In the genomic region with DNA sequence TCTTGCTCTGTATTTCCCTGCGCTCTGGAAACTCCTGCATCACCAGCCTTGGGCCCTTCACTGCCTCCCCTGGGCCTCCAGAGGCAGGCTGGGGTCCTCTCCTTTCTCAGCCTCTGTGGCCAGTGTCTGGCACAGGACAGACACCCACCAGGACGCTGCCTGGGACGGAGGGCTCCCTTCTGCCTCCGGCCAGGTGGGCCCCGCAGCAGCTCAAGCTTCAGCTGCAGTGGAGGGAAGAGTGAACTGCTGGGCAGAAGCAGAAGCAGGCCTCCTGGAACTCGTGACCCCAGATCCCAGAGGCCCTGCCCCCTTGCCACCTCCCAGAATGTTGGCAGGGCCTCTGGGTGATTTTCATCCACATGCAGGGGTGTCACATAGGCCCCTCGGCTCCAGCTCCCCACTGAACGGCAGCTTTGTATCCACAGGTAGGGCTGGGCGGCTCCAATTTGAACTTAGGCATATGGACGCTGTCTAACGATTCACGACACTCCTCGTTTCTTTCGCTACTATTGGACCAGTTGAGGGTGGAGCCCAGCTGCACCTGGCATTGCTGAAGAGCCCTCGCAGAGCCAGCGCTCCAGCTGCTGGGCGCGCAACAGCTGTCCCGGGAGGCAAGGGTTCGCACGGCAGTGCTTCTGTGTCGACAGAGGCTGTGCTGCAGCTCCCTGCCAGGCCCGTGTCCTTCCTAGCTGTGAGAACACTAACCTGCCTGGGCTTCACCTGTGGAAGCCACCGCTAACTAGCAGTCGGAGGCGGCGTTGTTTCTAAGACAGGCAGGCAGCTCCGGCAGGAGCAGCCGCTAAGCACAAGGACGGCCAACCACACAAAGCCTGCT, we compare ENCODE assay signal across 11 cellular contexts. TPM values are rescaled to one million over a fixed set of nuclear protein-coding genes. Genes with fewer than 3 reads are reported as not detected.
A peak's percentile ranks its signal among the peaks of the same experiment; 100 is the strongest.
DNase-seq lines count a peak whose midpoint lies in the region; ATAC-seq and TF ChIP-seq lines count a peak whose summit lies in the region.
"Had no signal": no experiment of that assay in that cellular context is flagged by ENCODE, and none has a peak within 500 bp of the region (broad histone marks: within the 10 kb centered on the region; RNA-seq: fewer than 3 reads in every experiment).

No MANE protein-coding gene starts in this region.

- H3K4me1 ChIP-seq in trophoblast cell (ENCODE audit: control insufficient read depth in 1 of 2, insufficient read depth in 2 of 2, low read length in 2 of 2) = peaks cover 13 to 20% of the 10 kb centered on the region in 2 experiments
- H3K4me1 ChIP-seq in sigmoid colon = peaks cover 0 to 44% (median 25%) of the 10 kb centered on the region in 4 donors

- H3K36me3 ChIP-seq in trophoblast cell (ENCODE audit: control insufficient read depth in 1 of 2, insufficient read depth in 2 of 2, low read length in 2 of 2) (peaks cover 23 to 24% of the 10 kb centered on the region in 2 experiments), sigmoid colon (peaks cover 0 to 24% (median 0%) of the 10 kb centered on the region in 4 donors)

- no peak overlapping the region for H2AK5ac ChIP-seq in trophoblast cell (ENCODE audit: low read length)

- intact Hi-C loops in activated CD4-positive, alpha-beta T cell treated with anti-CD3 and anti-CD28 coated beads for 36 hours (cut with DNase I, micrococcal nuclease) = loop anchor here in 1 of 2 experiments (5.0 kb wide), 2 partner anchors 149 to 1506 kb away; a partner anchor contains a TSS
- intact Hi-C loops in activated T-helper 1 cell treated with anti-CD3 and anti-CD28 coated beads, Interleukin-12 subunit alpha, Interleukin-12 subunit beta, Interleukin-2, Interleukin-4 antibody, amounts not matched to agents 30 ng/mL and 10 ng/mL and 1 ng/mL, durations not matched to agents 14 hours and 24 hours and 36 hours (cut with micrococcal nuclease) = no loop called here
- intact Hi-C loops in sigmoid colon (cut with DNase I) = loop anchor here (5.0 kb wide), 1 partner anchor 34 kb away; no protein-coding TSS in a partner anchor

- no CpG with 5 or more reads among the region's 30 CpGs for WGBS in trophoblast cell (ENCODE audit: extremely low coverage, insufficient coverage, insufficient read length)
- 87 to 91% methylated on average over 30 of the region's 30 CpGs for WGBS in sigmoid colon, 2 donors

- H3K36me3 Mint-ChIP-seq in activated CD4-positive, alpha-beta T cell treated with anti-CD3 and anti-CD28 coated beads for 36 hours (ENCODE audit: low read depth) = peaks cover 18% of the 10 kb centered on the region
- peaks cover 7% of the 10 kb centered on the region for H3K36me3 Mint-ChIP-seq in activated T-helper 1 cell treated with anti-CD3 and anti-CD28 coated beads, Interleukin-12 subunit alpha, Interleukin-12 subunit beta, Interleukin-2, Interleukin-4 antibody, amounts not matched to agents 30 ng/mL and 10 ng/mL and 1 ng/mL, durations not matched to agents 14 hours and 24 hours and 36 hours (ENCODE audit: low read depth)

- H2BK5ac ChIP-seq in trophoblast cell (ENCODE audit: low read depth, low read length, poor library complexity) = no peak overlapping the region

- H3K9ac ChIP-seq in trophoblast cell (ENCODE audit: low read length) = no peak overlapping the region

- H3K27me3 Mint-ChIP-seq in activated CD4-positive, alpha-beta T cell treated with anti-CD3 and anti-CD28 coated beads for 36 hours = no peaks in the 10 kb centered on the region
- no peaks in the 10 kb centered on the region for H3K27me3 Mint-ChIP-seq in activated T-helper 1 cell treated with anti-CD3 and anti-CD28 coated beads, Interleukin-12 subunit alpha, Interleukin-12 subunit beta, Interleukin-2, Interleukin-4 antibody, amounts not matched to agents 30 ng/mL and 10 ng/mL and 1 ng/mL, durations not matched to agents 14 hours and 24 hours and 36 hours (ENCODE audit: insufficient read depth)

- H3K4me1 Mint-ChIP-seq in activated CD4-positive, alpha-beta T cell treated with anti-CD3 and anti-CD28 coated beads for 36 hours = peaks cover 22% of the 10 kb centered on the region
- peaks cover 17% of the 10 kb centered on the region for H3K4me1 Mint-ChIP-seq in activated T-helper 1 cell treated with anti-CD3 and anti-CD28 coated beads, Interleukin-12 subunit alpha, Interleukin-12 subunit beta, Interleukin-2, Interleukin-4 antibody, amounts not matched to agents 30 ng/mL and 10 ng/mL and 1 ng/mL, durations not matched to agents 14 hours and 24 hours and 36 hours (ENCODE audit: low read depth)

- H3K4ac ChIP-seq in trophoblast cell (ENCODE audit: low read depth, low read length) = peak overlapping the region; percentile 44

- H3K4me2 ChIP-seq in trophoblast cell (ENCODE audit: low read length) = no peak overlapping the region

- H4K91ac ChIP-seq in trophoblast cell (ENCODE audit: low read depth, low read length) = no peak overlapping the region

- H3K4me3 ChIP-seq in trophoblast cell (ENCODE audit: low read depth, low read length) (no peak overlapping the region), sigmoid colon (no peak overlapping the region)

- no peaks in the 10 kb centered on the region for H3K27me3 ChIP-seq in trophoblast cell (ENCODE audit: insufficient read depth, low read length)
- no peaks in the 10 kb centered on the region for H3K27me3 ChIP-seq in sigmoid colon

- TF ChIP-seq CTCF in sigmoid colon (IDR thresholded peaks at IDR 0.05) = no peak

- no peak overlapping the region for H4K12ac ChIP-seq in trophoblast cell (ENCODE audit: low read depth, low read length)

- no peak for DNase-seq in activated CD4-positive, alpha-beta T cell treated with anti-CD3 and anti-CD28 coated beads for 36 hours
- DNase-seq in activated CD4-positive, alpha-beta T cell treated with anti-CD3 and anti-CD28 coated beads, Interleukin-2, amount 50 U/mL, for 4 hours = no peak
- DNase-seq in NCI-H2029 (lab: John Stamatoyannopoulos, UW) (peak; percentile 84), trophoblast cell (no peak), sigmoid colon (no peak), glomerular visceral epithelial cell (ENCODE audit: extremely low spot score) (no peak)
- no peak for DNase-seq in activated T-helper 1 cell treated with anti-CD3 and anti-CD28 coated beads, Interleukin-12 subunit alpha, Interleukin-12 subunit beta, Interleukin-2, Interleukin-4 antibody, amounts not matched to agents 30 ng/mL and 10 ng/mL and 1 ng/mL, durations not matched to agents 14 hours and 24 hours and 36 hours (ENCODE audit: low spot score)
- DNase-seq: activated T-cell treated with anti-CD3 and anti-CD28 coated beads for 4 hours, occipital lobe had no signal

- H2BK120ac ChIP-seq in trophoblast cell (ENCODE audit: insufficient read depth, low read length, poor library complexity) = no peak overlapping the region

- H3K4me3 Mint-ChIP-seq in activated CD4-positive, alpha-beta T cell treated with anti-CD3 and anti-CD28 coated beads for 36 hours = no peak overlapping the region
- H3K4me3 Mint-ChIP-seq in activated T-helper 1 cell treated with anti-CD3 and anti-CD28 coated beads, Interleukin-12 subunit alpha, Interleukin-12 subunit beta, Interleukin-2, Interleukin-4 antibody, amounts not matched to agents 30 ng/mL and 10 ng/mL and 1 ng/mL, durations not matched to agents 14 hours and 24 hours and 36 hours = peak overlapping the region; percentile 65

- no peak for TF ChIP-seq POLR2A in sigmoid colon (IDR thresholded peaks at IDR 0.05)

- H3K79me2 ChIP-seq in trophoblast cell (ENCODE audit: control insufficient read depth, insufficient read depth, low read length, poor library complexity) = peaks cover 5% of the 10 kb centered on the region

- peaks cover 16% of the 10 kb centered on the region for H3K79me1 ChIP-seq in trophoblast cell (ENCODE audit: low read length)

- H3K23ac ChIP-seq in trophoblast cell (ENCODE audit: low read length) = no peak overlapping the region

- no peak for TF ChIP-seq EP300 in sigmoid colon (IDR thresholded peaks at IDR 0.05)

- no peak overlapping the region for H3K18ac ChIP-seq in trophoblast cell (ENCODE audit: low read length)

- no peak overlapping the region for H2AFZ ChIP-seq in trophoblast cell (ENCODE audit: insufficient read depth, low read length, poor library complexity)

- H2BK12ac ChIP-seq in trophoblast cell (ENCODE audit: low read length) = no peak overlapping the region

- H3K14ac ChIP-seq in trophoblast cell (ENCODE audit: low read length) = no peak overlapping the region

- ATAC-seq in activated CD4-positive, alpha-beta T cell treated with anti-CD3 and anti-CD28 coated beads for 36 hours = no peak
- ATAC-seq in esophagus mucosa = no peak

- peaks cover 2% of the 10 kb centered on the region for H3K9me3 Mint-ChIP-seq in activated CD4-positive, alpha-beta T cell treated with anti-CD3 and anti-CD28 coated beads for 36 hours (ENCODE audit: low read depth)
- no peaks in the 10 kb centered on the region for H3K9me3 Mint-ChIP-seq in activated T-helper 1 cell treated with anti-CD3 and anti-CD28 coated beads, Interleukin-12 subunit alpha, Interleukin-12 subunit beta, Interleukin-2, Interleukin-4 antibody, amounts not matched to agents 30 ng/mL and 10 ng/mL and 1 ng/mL, durations not matched to agents 14 hours and 24 hours and 36 hours

- CTCF ChIA-PET in activated CD4-positive, alpha-beta T cell treated with anti-CD3 and anti-CD28 coated beads for 36 hours (lab: Charles Lee) = interaction anchor here (0.7 to 2.0 kb wide), 3 partner anchors 33 to 187 kb away, joined by 3 to 7 read pairs (median 7); no protein-coding TSS in a partner anchor

- peak overlapping the region; percentile 5 for H3K27ac ChIP-seq in trophoblast cell (ENCODE audit: low read depth, low read length)
- no peak overlapping the region for H3K27ac ChIP-seq in sigmoid colon

- peaks cover 7% of the 10 kb centered on the region for H3K9me3 ChIP-seq in trophoblast cell (ENCODE audit: insufficient read depth, low read depth, low read length)
- H3K9me3 ChIP-seq in sigmoid colon = no peaks in the 10 kb centered on the region

- no peak overlapping the region for H4K8ac ChIP-seq in trophoblast cell (ENCODE audit: low read depth, low read length)

- POLR2A ChIA-PET in activated CD4-positive, alpha-beta T cell treated with anti-CD3 and anti-CD28 coated beads for 36 hours (lab: Charles Lee) = no interaction called here

- H3K27ac Mint-ChIP-seq in activated CD4-positive, alpha-beta T cell treated with anti-CD3 and anti-CD28 coated beads for 36 hours = peak overlapping the region; percentile 7
- no peak overlapping the region for H3K27ac Mint-ChIP-seq in activated T-helper 1 cell treated with anti-CD3 and anti-CD28 coated beads, Interleukin-12 subunit alpha, Interleukin-12 subunit beta, Interleukin-2, Interleukin-4 antibody, amounts not matched to agents 30 ng/mL and 10 ng/mL and 1 ng/mL, durations not matched to agents 14 hours and 24 hours and 36 hours

RNA-seq across cellular contexts. Expression of a gene that starts 18.4 kb away (rescaled TPM):
- 1 to 10 TPM; 4.7 to 5.6 TPM for total RNA-seq in activated CD4-positive, alpha-beta T cell treated with anti-CD3 and anti-CD28 coated beads for 36 hours
- 2.2 and 2.8 TPM in 2 replicates for total RNA-seq in activated T-helper 1 cell treated with anti-CD3 and anti-CD28 coated beads, Interleukin-12 subunit alpha, Interleukin-12 subunit beta, Interleukin-2, Interleukin-4 antibody, amounts not matched to agents 30 ng/mL and 10 ng/mL and 1 ng/mL, durations not matched to agents 14 hours and 24 hours and 36 hours
- polyA plus RNA-seq in trophoblast cell (2013) = 5.6 and 6.0 TPM in 2 replicates
- 10 to 100 TPM; 10.8 to 33.5 (median 27.2) TPM for total RNA-seq in sigmoid colon
- polyA plus RNA-seq in sigmoid colon = 1 to 10 TPM; 3.0 to 7.1 (median 5.5) TPM
- total RNA-seq in esophagus mucosa = 2.3 TPM

RNA-seq across cellular contexts. Expression of a gene that starts 43.0 kb away (rescaled TPM):
- not detected for total RNA-seq in activated CD4-positive, alpha-beta T cell treated with anti-CD3 and anti-CD28 coated beads for 36 hours
- not detected in 2 replicates for total RNA-seq in activated T-helper 1 cell treated with anti-CD3 and anti-CD28 coated beads, Interleukin-12 subunit alpha, Interleukin-12 subunit beta, Interleukin-2, Interleukin-4 antibody, amounts not matched to agents 30 ng/mL and 10 ng/mL and 1 ng/mL, durations not matched to agents 14 hours and 24 hours and 36 hours
- polyA plus RNA-seq in trophoblast cell (2013) = 0.01 TPM in 1 of 2 replicates, not detected in the other
- total RNA-seq in sigmoid colon = under 1 TPM in 1 of 4 donors, not detected in 3; 0.83 TPM
- polyA plus RNA-seq in sigmoid colon = 1 to 10 TPM in 1 of 3 donors, not detected in 2; 3.8 TPM
- total RNA-seq in esophagus mucosa = 0.36 TPM
- total RNA-seq: dermis microvascular lymphatic vessel endothelial cell, occipital lobe had no signal

RNA-seq across cellular contexts. Expression of a gene that starts 50.6 kb away (rescaled TPM):
- total RNA-seq in activated CD4-positive, alpha-beta T cell treated with anti-CD3 and anti-CD28 coated beads for 36 hours = 10 to 100 TPM; 11.3 to 14.6 TPM
- total RNA-seq in activated T-helper 1 cell treated with anti-CD3 and anti-CD28 coated beads, Interleukin-12 subunit alpha, Interleukin-12 subunit beta, Interleukin-2, Interleukin-4 antibody, amounts not matched to agents 30 ng/mL and 10 ng/mL and 1 ng/mL, durations not matched to agents 14 hours and 24 hours and 36 hours = 14.3 and 18.6 TPM in 2 replicates
- polyA plus RNA-seq in trophoblast cell (2013) = 8.3 and 8.4 TPM in 2 replicates
- total RNA-seq in sigmoid colon (10 to 100 TPM in 1 of 4 donors, 1 to 10 TPM in 3; 8.9 to 12.7 (median 9.3) TPM), esophagus mucosa (5.5 TPM)
- 10 to 100 TPM in 1 of 3 donors, 1 to 10 TPM in 2; 5.1 to 11.5 (median 6.0) TPM for polyA plus RNA-seq in sigmoid colon
